ENCODE assay signal across 1 cellular context in genomic region chr6:1131285-1132079, GRCh38.
TF ChIP-seq lines count a peak whose summit lies in the region.

No MANE protein-coding gene starts in this region.

TF ChIP-seq in IMR-90, 13 proteins besides CTCF, POLR2A, EP300 and RAD21 (continued from another document):
- no peak; the same call in 1 of the 2 replicates for TF ChIP-seq SMC3 (IDR thresholded peaks at IDR 0.05; ENCODE audit: low read depth, low read length)
- TF ChIP-seq, protein P1, sequence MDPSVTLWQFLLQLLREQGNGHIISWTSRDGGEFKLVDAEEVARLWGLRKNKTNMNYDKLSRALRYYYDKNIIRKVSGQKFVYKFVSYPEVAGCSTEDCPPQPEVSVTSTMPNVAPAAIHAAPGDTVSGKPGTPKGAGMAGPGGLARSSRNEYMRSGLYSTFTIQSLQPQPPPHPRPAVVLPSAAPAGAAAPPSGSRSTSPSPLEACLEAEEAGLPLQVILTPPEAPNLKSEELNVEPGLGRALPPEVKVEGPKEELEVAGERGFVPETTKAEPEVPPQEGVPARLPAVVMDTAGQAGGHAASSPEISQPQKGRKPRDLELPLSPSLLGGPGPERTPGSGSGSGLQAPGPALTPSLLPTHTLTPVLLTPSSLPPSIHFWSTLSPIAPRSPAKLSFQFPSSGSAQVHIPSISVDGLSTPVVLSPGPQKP (IDR thresholded peaks at IDR 0.05; ENCODE audit: borderline replicate concordance, low read depth, low read length) = no peak
- no peak for TF ChIP-seq NFE2L2 (IDR thresholded peaks at IDR 0.05; ENCODE audit: low read depth, low read length)
- no peak for TF ChIP-seq RFX5 (IDR thresholded peaks at IDR 0.05; ENCODE audit: low read depth, low read length)
- TF ChIP-seq MAZ (IDR thresholded peaks at IDR 0.05; ENCODE audit: borderline replicate concordance, low read depth, low read length) = no peak
- no peak for TF ChIP-seq CHD1 (IDR thresholded peaks at IDR 0.05; ENCODE audit: low read depth, low read length)
- TF ChIP-seq BHLHE40 (IDR thresholded peaks at IDR 0.05; ENCODE audit: low read depth, low read length) = peak; percentile 97
